ENCODE assay signal across 8 cellular contexts in genomic region chr20:58906894-58907293, GRCh38. TPM values are rescaled to one million over a fixed set of nuclear protein-coding genes. Genes with fewer than 3 reads are reported as not detected.
DNase-seq lines count a peak whose midpoint lies in the region; ATAC-seq, FAIRE-seq and TF ChIP-seq lines count a peak whose summit lies in the region.

No MANE protein-coding gene starts in this region.

- no peaks in the 10 kb centered on the region for H3K9me3 Mint-ChIP-seq in activated naive CD4-positive, alpha-beta T cell treated with anti-CD3 and anti-CD28 coated beads, Interleukin-2, amount 50 U/mL, for 24 hours
- no peaks in the 10 kb centered on the region for H3K9me3 Mint-ChIP-seq in activated naive CD4-positive, alpha-beta T cell treated with anti-CD3 and anti-CD28 coated beads, Interleukin-2, amount 50 U/mL, for 72 hours

- no peak for TF ChIP-seq CTCF in keratinocyte (optimal IDR thresholded peaks at IDR 0.05 in 1 of 3, IDR thresholded peaks at IDR 0.05 in 1 of 3, conservative IDR thresholded peaks at IDR 0.05 in 1 of 3; ENCODE audit: extremely low read depth in 1 of 3, insufficient read depth in 2 of 3, low read length in 3 of 3)

- H3K27me3 Mint-ChIP-seq in activated naive CD4-positive, alpha-beta T cell treated with anti-CD3 and anti-CD28 coated beads, Interleukin-2, amount 50 U/mL, for 24 hours, result no peaks in the 10 kb centered on the region

- H3K36me3 Mint-ChIP-seq in activated naive CD4-positive, alpha-beta T cell treated with anti-CD3 and anti-CD28 coated beads, Interleukin-2, amount 50 U/mL, for 24 hours, result peaks cover 38% of the 10 kb centered on the region
- H3K36me3 Mint-ChIP-seq in activated naive CD4-positive, alpha-beta T cell treated with anti-CD3 and anti-CD28 coated beads, Interleukin-2, amount 50 U/mL, for 72 hours, result peaks cover 41 to 70% of the 10 kb centered on the region in 2 donors

- H3K9me1 ChIP-seq in keratinocyte (ENCODE audit: control insufficient read depth, extremely low read depth, insufficient read depth, low read length), result no peaks in the 10 kb centered on the region

- H3K36me3 ChIP-seq in keratinocyte (ENCODE audit: control insufficient read depth in 2 of 2, extremely low read depth in 1 of 2, insufficient read depth in 2 of 2, low read length in 2 of 2) (peaks cover 39 to 61% of the 10 kb centered on the region in 2 experiments), urinary bladder (ENCODE audit: insufficient read depth) (peaks cover 15% of the 10 kb centered on the region), SJCRH30 (peaks cover 97% of the 10 kb centered on the region)

- H3K4me1 ChIP-seq in keratinocyte (ENCODE audit: control insufficient read depth, extremely low read depth, insufficient read depth, low read length) (peaks cover 16% of the 10 kb centered on the region), urinary bladder (ENCODE audit: insufficient read depth) (no peaks in the 10 kb centered on the region), SJCRH30 (peaks cover 31% of the 10 kb centered on the region)

- H2AFZ ChIP-seq in keratinocyte (ENCODE audit: control insufficient read depth, low read length), result no peak overlapping the region

- dilution Hi-C loops in keratinocyte (cut with MboI; ENCODE audit: extremely low pct_ligation_motif_present, low sequenced_read_pairs), result no loop called here

- no peak for FAIRE-seq in keratinocyte (lab: Jason Lieb, UNC)

- H3K4me3 ChIP-seq in keratinocyte (ENCODE audit: control insufficient read depth in 2 of 3, extremely low read depth in 1 of 3, insufficient read depth in 2 of 3, low read depth in 1 of 3, low read length in 3 of 3), result no peak overlapping the region
- H3K4me3 ChIP-seq in urinary bladder (ENCODE audit: low read depth, low read length), result no peak overlapping the region
- no peak overlapping the region for H3K4me3 ChIP-seq in SJCRH30

- H3K27me3 ChIP-seq in keratinocyte (ENCODE audit: control insufficient read depth, extremely low read depth, insufficient read depth, low read length) (no peaks in the 10 kb centered on the region), SJCRH30 (no peaks in the 10 kb centered on the region)

- H3K79me2 ChIP-seq in keratinocyte (ENCODE audit: control insufficient read depth, insufficient read depth, low read length), result peaks cover 15% of the 10 kb centered on the region

- peak overlapping the region; percentile 51 for H3K27ac Mint-ChIP-seq in activated naive CD4-positive, alpha-beta T cell treated with anti-CD3 and anti-CD28 coated beads, Interleukin-2, amount 50 U/mL, for 24 hours
- peak overlapping the region; percentile 65 to 96 for H3K27ac Mint-ChIP-seq in activated naive CD4-positive, alpha-beta T cell treated with anti-CD3 and anti-CD28 coated beads, Interleukin-2, amount 50 U/mL, for 72 hours

- no peak overlapping the region for H3K4me2 ChIP-seq in keratinocyte (ENCODE audit: control insufficient read depth, extremely low read depth, insufficient read depth, low read depth, low read length)

- H3K9me3 ChIP-seq in keratinocyte (ENCODE audit: control insufficient read depth, low read depth, low read length) (no peaks in the 10 kb centered on the region), SJCRH30 (replicated peaks) (no peaks in the 10 kb centered on the region)

- no peak for DNase-seq in activated naive CD4-positive, alpha-beta T cell (lab: John Stamatoyannopoulos, UW)
- peak in 1 of 2 donors; percentile 27 for DNase-seq in activated naive CD4-positive, alpha-beta T cell treated with anti-CD3 and anti-CD28 coated beads, Interleukin-2, amount 50 U/mL, for 72 hours (ENCODE audit: low spot score in 2 of 2)
- DNase-seq in keratinocyte (ENCODE audit: low read depth, low spot score), result no peak
- DNase-seq in SJCRH30, result no peak
- DNase-seq in DMS153 treated with DMSO at 0.1 percent for 48 hours (lab: John Stamatoyannopoulos, UW; ENCODE audit: unreplicated experiment), result no peak
- no peak for DNase-seq in NCI-H1417 treated with DMSO at 0.1 percent for 48 hours (lab: John Stamatoyannopoulos, UW)

- H3K9ac ChIP-seq in keratinocyte (ENCODE audit: control insufficient read depth, extremely low read depth, insufficient read depth, low read length), result peak overlapping the region; percentile 2

- H4K20me1 ChIP-seq in keratinocyte (ENCODE audit: control insufficient read depth, extremely low read depth, insufficient read depth, low read length), result peaks cover 3% of the 10 kb centered on the region

- peaks cover 55% of the 10 kb centered on the region for H3K4me1 Mint-ChIP-seq in activated naive CD4-positive, alpha-beta T cell treated with anti-CD3 and anti-CD28 coated beads, Interleukin-2, amount 50 U/mL, for 24 hours

- ATAC-seq in activated naive CD4-positive, alpha-beta T cell treated with anti-CD3 and anti-CD28 coated beads, Interleukin-2, amount 50 U/mL, for 72 hours, result peak in 1 of 2 donors; percentile 75

- H3K27ac ChIP-seq in keratinocyte (ENCODE audit: control insufficient read depth, insufficient read depth, low read length) (no peak overlapping the region), urinary bladder (ENCODE audit: low read depth) (peak overlapping the region; percentile 57), SJCRH30 (no peak overlapping the region)

- H3K4me3 Mint-ChIP-seq in activated naive CD4-positive, alpha-beta T cell treated with anti-CD3 and anti-CD28 coated beads, Interleukin-2, amount 50 U/mL, for 24 hours, result peak overlapping the region; percentile 19

- 56% methylated on average over 3 of the region's 3 CpGs for WGBS in urinary bladder

RNA-seq across cellular contexts. Expression of gene GNAS, which starts 54.4 kb away (rescaled TPM):
- 100 to 1,000 TPM; 624 to 863 TPM for total RNA-seq in activated naive CD4-positive, alpha-beta T cell treated with anti-CD3 and anti-CD28 coated beads, Interleukin-2, amount 50 U/mL, for 72 hours
- 521 to 1,373 TPM (median 560 TPM) in 3 replicates for polyA plus RNA-seq in keratinocyte
- polyA plus RNA-seq in keratinocyte (2011; ENCODE audit: low read depth), result 345 TPM
- polyA plus RNA-seq in keratinocyte (2011; cell fraction: cytosol; rRNA removed), result 1,324 and 1,529 TPM in 2 replicates
- 473 and 571 TPM in 2 replicates for polyA plus RNA-seq in keratinocyte (2011; cell fraction: nucleus; rRNA removed)
- 763 and 836 TPM in 2 replicates for polyA plus RNA-seq in keratinocyte (2012; ENCODE audit: low replicate concordance)
- 1,008 to 2,459 TPM (median 1,365 TPM) in 3 replicates for polyA minus RNA-seq in keratinocyte
- polyA minus RNA-seq in keratinocyte (2011; cell fraction: cytosol; rRNA and poly(A)+ RNA removed), result 759 TPM
- polyA minus RNA-seq in keratinocyte (2011; cell fraction: nucleus; rRNA and poly(A)+ RNA removed), result 166 and 235 TPM in 2 replicates
- 483 TPM for total RNA-seq in urinary bladder
- polyA plus RNA-seq in urinary bladder, result 784 TPM
- total RNA-seq in SJCRH30 (2014; rRNA removed; shearing (Covaris generic)), result 2,094 and 2,122 TPM in 2 replicates

RNA-seq across cellular contexts. Expression of gene GNAS-AS1, which starts 56.2 kb away (rescaled TPM):
- 1 to 10 TPM; 3.0 to 3.4 TPM for total RNA-seq in activated naive CD4-positive, alpha-beta T cell treated with anti-CD3 and anti-CD28 coated beads, Interleukin-2, amount 50 U/mL, for 72 hours
- polyA plus RNA-seq in keratinocyte, result 0.25 to 0.37 TPM (median 0.31 TPM) in 3 replicates
- 0.89 TPM for polyA plus RNA-seq in keratinocyte (2011; ENCODE audit: low read depth)
- 0.25 and 0.27 TPM in 2 replicates for polyA plus RNA-seq in keratinocyte (2011; cell fraction: cytosol; rRNA removed)
- 0.24 and 0.32 TPM in 2 replicates for polyA plus RNA-seq in keratinocyte (2011; cell fraction: nucleus; rRNA removed)
- 0.16 TPM in 1 of 2 replicates, not detected in the other for polyA plus RNA-seq in keratinocyte (2012; ENCODE audit: low replicate concordance)
- 0.13 to 0.40 TPM in 2 of 3 replicates, not detected in the other for polyA minus RNA-seq in keratinocyte
- polyA minus RNA-seq in keratinocyte (2011; cell fraction: cytosol; rRNA and poly(A)+ RNA removed), result not detected
- 0.32 and 0.62 TPM in 2 replicates for polyA minus RNA-seq in keratinocyte (2011; cell fraction: nucleus; rRNA and poly(A)+ RNA removed)
- total RNA-seq in urinary bladder, result 1.4 TPM
- 0.13 TPM for polyA plus RNA-seq in urinary bladder
- not detected in 2 replicates for total RNA-seq in SJCRH30 (2014; rRNA removed; shearing (Covaris generic))
